In genomic region chr3:149247025-149247710, GRCh38 we compare ENCODE assay signal across 16 cellular contexts. TPM values are rescaled to one million over a fixed set of nuclear protein-coding genes. Genes with fewer than 3 reads are reported as not detected.
DNase-seq lines count a peak whose midpoint lies in the region; FAIRE-seq and TF ChIP-seq lines count a peak whose summit lies in the region.
"Had no signal": no experiment of that assay in that cellular context is flagged by ENCODE, and none has a peak within 500 bp of the region (broad histone marks: within the 10 kb centered on the region; RNA-seq: fewer than 3 reads in every experiment).

No MANE protein-coding gene starts in this region.

- H3K4me1 ChIP-seq in tibial artery, result peaks cover 0 to 55% (median 26%) of the 10 kb centered on the region in 4 donors

- H3K4me3 ChIP-seq in tibial artery, result no peak overlapping the region

- H3K27me3 ChIP-seq in tibial artery, result no peaks in the 10 kb centered on the region

- peak overlapping the region; percentile 40 to 57 for H3K27ac ChIP-seq in tibial artery
- H3K27ac ChIP-seq: neutrophil had no signal

- intact Hi-C loops in tibial artery (cut with DNase I; ENCODE audit: low total_unique reads), result no loop called here

- FAIRE-seq in frontal cortex (lab: Jason Lieb, UNC), result peak; percentile 66

- no peaks in the 10 kb centered on the region for H3K9me3 ChIP-seq in tibial artery
- H3K9me3 ChIP-seq: neutrophil had no signal

- no peaks in the 10 kb centered on the region for H3K36me3 ChIP-seq in tibial artery
- H3K36me3 ChIP-seq: neutrophil had no signal

- TF ChIP-seq CTCF in tibial artery (IDR thresholded peaks at IDR 0.05), result no peak

- DNase-seq in NCI-H2029 treated with DMSO at 0.1 percent for 48 hours (lab: John Stamatoyannopoulos, UW) (peak; percentile 15), NCI-H2029 (lab: John Stamatoyannopoulos, UW) (no peak), SW480 (ENCODE audit: low spot score) (peak; percentile 17), frontal cortex (ENCODE audit: low spot score in 2 of 2) (no peak), tibial artery (no peak), DMS114 treated with DMSO at 0.1 percent for 48 hours (lab: John Stamatoyannopoulos, UW; ENCODE audit: unreplicated experiment) (no peak), T-helper 2 cell (no peak)
- no peak for DNase-seq in activated CD4-positive, alpha-beta T cell treated with anti-CD3 and anti-CD28 coated beads, Interleukin-2, amount 50 U/mL, for 4 hours
- DNase-seq: ACHN; activated CD8-positive, alpha-beta memory T cell treated with anti-CD3 and anti-CD28 coated beads for 24 hours; activated naive CD8-positive, alpha-beta T cell treated with anti-CD3 and anti-CD28 coated beads, Interleukin-2, amount 10 ng/mL, durations not matched to agents 7 days and 5 days; GDM1; immature natural killer cell; NK-92 treated with Interleukin-12 subunit alpha and Interleukin-12 subunit beta, amount 100 ng/mL, for 24 hours; stimulated activated CD4-positive, alpha-beta T cell treated with anti-CD3 and anti-CD28 coated beads, Interleukin-4, amount 100 ng/mL, for 24 hours had no signal

RNA-seq across cellular contexts. Expression of gene CP, which starts 25.5 kb away (rescaled TPM):
- not detected for total RNA-seq in frontal cortex
- total RNA-seq: activated naive CD8-positive, alpha-beta T cell treated with anti-CD3 and anti-CD28 coated beads, Interleukin-2, amount 10 ng/mL, durations not matched to agents 7 days and 5 days had no signal

Comparison
In these comparisons a context has a peak if more than half of its experiments do, and no peak if none do; other contexts are left out.
1. DNase-seq: peak in NCI-H2029 treated with DMSO at 0.1 percent for 48 hours (single experiment) and SW480 (single experiment); none in NCI-H2029 (single experiment), frontal cortex (0 of 2), tibial artery (0 of 2), DMS114 treated with DMSO at 0.1 percent for 48 hours (single experiment), T-helper 2 cell (0 of 5) and activated CD4-positive, alpha-beta T cell treated with anti-CD3 and anti-CD28 coated beads, Interleukin-2, amount 50 U/mL, for 4 hours (0 of 2).